ENCODE assay signal across 21 cellular contexts in the genomic region with DNA sequence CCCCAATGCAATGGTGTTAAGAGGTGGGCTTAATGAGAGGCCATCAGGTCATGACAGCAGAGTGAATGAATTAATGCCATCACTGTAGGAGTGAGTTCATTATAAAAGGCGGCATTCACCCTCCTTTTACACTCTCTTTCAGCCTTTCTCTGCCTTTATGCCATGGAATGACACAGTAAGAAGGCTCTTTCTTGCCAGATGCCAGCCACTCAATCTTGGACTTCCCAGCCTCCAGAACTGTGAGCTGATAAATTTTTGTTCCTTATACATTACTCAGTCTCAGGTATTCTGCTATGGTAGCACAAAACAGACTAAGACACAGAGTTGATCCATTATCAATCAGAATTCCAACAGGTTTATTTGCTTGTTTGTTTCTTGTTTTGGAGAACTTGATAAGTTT. TPM values are rescaled to one million over a fixed set of nuclear protein-coding genes. Genes with fewer than 3 reads are reported as not detected.
DNase-seq lines count a peak whose midpoint lies in the region; ATAC-seq and TF ChIP-seq lines count a peak whose summit lies in the region.
"Had no signal": no experiment of that assay in that cellular context is flagged by ENCODE, and none has a peak within 500 bp of the region (broad histone marks: within the 10 kb centered on the region; RNA-seq: fewer than 3 reads in every experiment).

No MANE protein-coding gene starts in this region.

- CTCF ChIA-PET in IMR-90 (lab: Yijun Ruan, JAX), result interaction anchor here (3.2 kb wide), 1 partner anchor 113 kb away, joined by 15 read pairs; no protein-coding TSS in a partner anchor

- peaks cover 11% of the 10 kb centered on the region for H3K4me1 Mint-ChIP-seq in memory B cell

- H3K4me3 ChIP-seq in IMR-90 (ENCODE audit: insufficient read depth, low read depth, low read length), result no peak overlapping the region
- H3K4me3 ChIP-seq in smooth muscle cell, result peak overlapping the region; percentile 87
- H3K4me3 ChIP-seq: SJCRH30 had no signal

- H3K27me3 ChIP-seq in IMR-90 (ENCODE audit: control insufficient read depth, insufficient read depth, low read length), result no peaks in the 10 kb centered on the region
- no peaks in the 10 kb centered on the region for H3K27me3 ChIP-seq in smooth muscle cell (ENCODE audit: low read depth)
- H3K27me3 ChIP-seq: SJCRH30 had no signal

- H3K27ac ChIP-seq in IMR-90 (ENCODE audit: insufficient read depth, low read length) (no peak overlapping the region), smooth muscle cell (ENCODE audit: low read depth) (peak overlapping the region; percentile 87)
- H3K27ac ChIP-seq: HL-60, RWPE1, SJCRH30 had no signal

- H3K27me3 Mint-ChIP-seq in memory B cell, result no peaks in the 10 kb centered on the region

- H2AFZ ChIP-seq in IMR-90 (replicated peaks; ENCODE audit: low read length, poor library complexity) (no peak overlapping the region), smooth muscle cell (ENCODE audit: low read depth) (no peak overlapping the region)

- 0 out of 2 replicates have a peak, but pooled peaks cover 5% of the 10 kb centered on the region for H3K9me1 ChIP-seq in IMR-90 (ENCODE audit: insufficient read depth, low read length)

- 0 out of 2 replicates have a peak overlapping the region, but pooled peaks have one; percentile 31 for H3K23ac ChIP-seq in IMR-90 (ENCODE audit: low read depth, low read length)

- H3K36me3 Mint-ChIP-seq in memory B cell, result no peaks in the 10 kb centered on the region

- H3K79me2 ChIP-seq in smooth muscle cell (ENCODE audit: low read depth), result peaks cover 77% of the 10 kb centered on the region

- dilution Hi-C loops in IMR-90 (cut with HindIII; ENCODE audit: low sequenced_read_pairs, unreplicated experiment), result no loop called here

- TF ChIP-seq RAD21 in IMR-90 (IDR thresholded peaks at IDR 0.05; ENCODE audit: low read length), result no peak

- no peak overlapping the region for H4K8ac ChIP-seq in IMR-90 (ENCODE audit: low read depth in 2 of 2, low read length in 2 of 2)

- H2AK9ac ChIP-seq in IMR-90 (replicated peaks; ENCODE audit: low read depth, low read length, poor library complexity), result no peak overlapping the region

- H3K9me3 ChIP-seq in IMR-90 (ENCODE audit: control insufficient read depth, insufficient read depth, low read length) (no peaks in the 10 kb centered on the region), smooth muscle cell (replicated peaks; ENCODE audit: low read depth) (no peaks in the 10 kb centered on the region)
- H3K9me3 ChIP-seq: SJCRH30 had no signal

- no peak overlapping the region for H2BK20ac ChIP-seq in IMR-90 (ENCODE audit: low read depth, low read length)

- H2BK15ac ChIP-seq in IMR-90 (ENCODE audit: low read depth, low read length), result no peak overlapping the region

- H3K79me1 ChIP-seq in IMR-90 (ENCODE audit: low read depth in 1 of 2, low read length in 2 of 2), result peaks cover 7 to 20% of the 10 kb centered on the region in 2 experiments; a peak in 3 of 4 replicates

- H3K27ac Mint-ChIP-seq in memory B cell, result peak overlapping the region; percentile 39
- H3K27ac Mint-ChIP-seq: H9 had no signal

- H3K9ac ChIP-seq in IMR-90 (ENCODE audit: low read depth, low read length) (no peak overlapping the region), smooth muscle cell (ENCODE audit: low read depth) (no peak overlapping the region)

- no peak overlapping the region for H3K4me3 Mint-ChIP-seq in memory B cell

- no peak for ATAC-seq in IMR-90 (ENCODE audit: low read depth)
- ATAC-seq in memory B cell (ENCODE audit: low read depth), result no peak
- ATAC-seq: PC-3 had no signal

- no peak overlapping the region for H2BK5ac ChIP-seq in IMR-90 (ENCODE audit: low read depth, low read length, poor library complexity, severe bottlenecking)

- no peaks in the 10 kb centered on the region; the same call in 1 of the 2 replicates for H3K36me3 ChIP-seq in IMR-90 (ENCODE audit: control insufficient read depth, insufficient read depth, low read length)
- H3K36me3 ChIP-seq in smooth muscle cell (ENCODE audit: low read depth), result no peaks in the 10 kb centered on the region

- no peak overlapping the region for H2AK5ac ChIP-seq in IMR-90 (ENCODE audit: low read depth, low read length)

- H3K4me2 ChIP-seq in IMR-90 (ENCODE audit: low read depth, low read length), result no peak overlapping the region
- H3K4me2 ChIP-seq in smooth muscle cell, result peak overlapping the region; percentile 88

- no peak overlapping the region for H3K14ac ChIP-seq in IMR-90 (replicated peaks; ENCODE audit: low read depth, low read length)

- H3K4ac ChIP-seq in IMR-90 (ENCODE audit: low read depth, low read length), result no peak overlapping the region

- POLR2A ChIA-PET in IMR-90 (lab: Charles Lee; ENCODE audit: unreplicated experiment), result no interaction called here

- H4K20me1 ChIP-seq in IMR-90 (ENCODE audit: insufficient read depth, low read length) (peaks cover 16% of the 10 kb centered on the region; the same call in 1 of the 2 replicates), smooth muscle cell (ENCODE audit: low read depth) (peaks cover 67% of the 10 kb centered on the region)

- no peaks in the 10 kb centered on the region for H3K9me3 Mint-ChIP-seq in memory B cell
- H3K9me3 Mint-ChIP-seq: H9 had no signal

- no peak overlapping the region for H2BK120ac ChIP-seq in IMR-90 (ENCODE audit: low read depth, low read length)

- DNase-seq in NCI-H82 (lab: John Stamatoyannopoulos, UW), result peak; percentile 60
- DNase-seq in NCI-H82 treated with DMSO at 0.1 percent for 48 hours (lab: John Stamatoyannopoulos, UW; ENCODE audit: unreplicated experiment), result no peak
- no peak for DNase-seq in IMR-90
- no peak for DNase-seq in memory B cell (ENCODE audit: low spot score in 2 of 2)
- DNase-seq in smooth muscle cell (lab: John Stamatoyannopoulos, UW; ENCODE audit: unreplicated experiment), result no peak
- no peak for DNase-seq in NCI-H187 treated with DMSO at 0.1 percent for 48 hours (lab: John Stamatoyannopoulos, UW)
- no peak for DNase-seq in retina
- no peak for DNase-seq in posterior cingulate gyrus
- DNase-seq: C1 segment of cervical spinal cord, EL, H9, NCI-H1436, NCI-H2081, NCI-H748 treated with DMSO at 0.1 percent for 48 hours, PC-3, SJCRH30, SW 1271 had no signal

- TF ChIP-seq CTCF in IMR-90 (conservative IDR thresholded peaks at IDR 0.05; ENCODE audit: low read depth, low read length) (no peak), smooth muscle cell (IDR thresholded peaks at IDR 0.05; ENCODE audit: borderline replicate concordance, insufficient read depth, poor library complexity, severe bottlenecking) (no peak)

- in situ Hi-C loops in IMR-90 (cut with MboI; ENCODE audit: low sequenced_read_pairs), result loop anchor here (25.0 kb wide), 1 partner anchor 1337 kb away; no protein-coding TSS in a partner anchor

- H3F3A ChIP-seq in smooth muscle cell (ENCODE audit: low read depth), result no peaks in the 10 kb centered on the region

- intact Hi-C loops in IMR-90 (cut with micrococcal nuclease) (no loop called here), posterior cingulate gyrus (cut with DNase I) (no loop called here)

- no peak overlapping the region for H3K56ac ChIP-seq in IMR-90 (ENCODE audit: extremely low read depth, insufficient read depth, low read length)

- BruUV-seq in IMR-90 (replicated peaks; lab: Mats Ljungman, UMichigan), result TSS peak; percentile 34

- no peak overlapping the region for H4K5ac ChIP-seq in IMR-90 (ENCODE audit: low read depth, low read length)

- no CpG with 5 or more reads among the region's 1 CpG for WGBS in IMR-90 (ENCODE audit: extremely low coverage in 2 of 2, insufficient read length in 1 of 2), 2 experiments
- 100% methylated on average over 1 of the region's 1 CpG for WGBS in smooth muscle cell (ENCODE audit: low lambda C conversion rate)

- H3K18ac ChIP-seq in IMR-90 (ENCODE audit: low read depth, low read length), result no peak overlapping the region

- no peak overlapping the region for H4K91ac ChIP-seq in IMR-90 (ENCODE audit: insufficient read depth, low read depth, low read length)

- TF ChIP-seq POLR2A in IMR-90 (IDR thresholded peaks at IDR 0.05; ENCODE audit: low read depth, low read length), result no peak

- H3K4me1 ChIP-seq in IMR-90 (ENCODE audit: control insufficient read depth, insufficient read depth, low read length), result peaks cover 5% of the 10 kb centered on the region
- peaks cover 49% of the 10 kb centered on the region for H3K4me1 ChIP-seq in smooth muscle cell (ENCODE audit: low read depth)

TF ChIP-seq in IMR-90, 13 proteins besides CTCF, POLR2A, EP300 and RAD21 (continues in another document):
- TF ChIP-seq, protein P1, sequence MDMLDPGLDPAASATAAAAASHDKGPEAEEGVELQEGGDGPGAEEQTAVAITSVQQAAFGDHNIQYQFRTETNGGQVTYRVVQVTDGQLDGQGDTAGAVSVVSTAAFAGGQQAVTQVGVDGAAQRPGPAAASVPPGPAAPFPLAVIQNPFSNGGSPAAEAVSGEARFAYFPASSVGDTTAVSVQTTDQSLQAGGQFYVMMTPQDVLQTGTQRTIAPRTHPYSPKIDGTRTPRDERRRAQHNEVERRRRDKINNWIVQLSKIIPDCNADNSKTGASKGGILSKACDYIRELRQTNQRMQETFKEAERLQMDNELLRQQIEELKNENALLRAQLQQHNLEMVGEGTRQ (IDR thresholded peaks at IDR 0.05; ENCODE audit: low read depth, low read length), result no peak
- TF ChIP-seq SMC3 (IDR thresholded peaks at IDR 0.05; ENCODE audit: low read depth, low read length), result no peak
- no peak for TF ChIP-seq NFE2L2 (IDR thresholded peaks at IDR 0.05; ENCODE audit: low read depth, low read length)

RNA-seq across cellular contexts. Expression of a gene that starts 3.2 kb away (rescaled TPM):
- 86.4 and 91.8 TPM in 2 replicates for total RNA-seq in IMR-90 (2012; rRNA removed)
- polyA plus RNA-seq in IMR-90 (2012; rRNA removed), result 35.1 and 39.3 TPM in 2 replicates
- 16.5 and 29.2 TPM in 2 replicates for polyA plus RNA-seq in IMR-90 (2012; cell fraction: cytosol; rRNA removed)
- polyA plus RNA-seq in IMR-90 (2012; cell fraction: nucleus; rRNA removed; ENCODE audit: low replicate concordance), result 16.6 and 19.7 TPM in 2 replicates
- 177 and 237 TPM in 2 replicates for total RNA-seq in smooth muscle cell
- polyA plus RNA-seq in smooth muscle cell, result 108 and 147 TPM in 2 replicates

RNA-seq across cellular contexts. Expression of a gene that starts 36.2 kb away (rescaled TPM):
- not detected in 2 replicates for total RNA-seq in IMR-90 (2012; rRNA removed)
- not detected in 2 replicates for polyA plus RNA-seq in IMR-90 (2012; rRNA removed)
- not detected in 2 replicates for polyA plus RNA-seq in IMR-90 (2012; cell fraction: cytosol; rRNA removed)
- not detected in 2 replicates for polyA plus RNA-seq in IMR-90 (2012; cell fraction: nucleus; rRNA removed; ENCODE audit: low replicate concordance)
- total RNA-seq in smooth muscle cell, result not detected in 2 replicates
- not detected in 2 replicates for polyA plus RNA-seq in smooth muscle cell
- total RNA-seq: A172, H9, PC-3, SJCRH30 had no signal

RNA-seq across cellular contexts. Expression of a gene that starts 55.8 kb away (rescaled TPM):
- total RNA-seq in IMR-90 (2012; rRNA removed) (not detected in 2 replicates), smooth muscle cell (not detected in 2 replicates)
- polyA plus RNA-seq in IMR-90 (2012; rRNA removed) (not detected in 2 replicates), smooth muscle cell (not detected in 2 replicates)
- not detected in 2 replicates for polyA plus RNA-seq in IMR-90 (2012; cell fraction: cytosol; rRNA removed)
- not detected in 2 replicates for polyA plus RNA-seq in IMR-90 (2012; cell fraction: nucleus; rRNA removed; ENCODE audit: low replicate concordance)
- total RNA-seq: A172, H9, NCI-H460, PC-3, SJCRH30 had no signal
